ENCODE assay signal across 11 cellular contexts in the genomic region with DNA sequence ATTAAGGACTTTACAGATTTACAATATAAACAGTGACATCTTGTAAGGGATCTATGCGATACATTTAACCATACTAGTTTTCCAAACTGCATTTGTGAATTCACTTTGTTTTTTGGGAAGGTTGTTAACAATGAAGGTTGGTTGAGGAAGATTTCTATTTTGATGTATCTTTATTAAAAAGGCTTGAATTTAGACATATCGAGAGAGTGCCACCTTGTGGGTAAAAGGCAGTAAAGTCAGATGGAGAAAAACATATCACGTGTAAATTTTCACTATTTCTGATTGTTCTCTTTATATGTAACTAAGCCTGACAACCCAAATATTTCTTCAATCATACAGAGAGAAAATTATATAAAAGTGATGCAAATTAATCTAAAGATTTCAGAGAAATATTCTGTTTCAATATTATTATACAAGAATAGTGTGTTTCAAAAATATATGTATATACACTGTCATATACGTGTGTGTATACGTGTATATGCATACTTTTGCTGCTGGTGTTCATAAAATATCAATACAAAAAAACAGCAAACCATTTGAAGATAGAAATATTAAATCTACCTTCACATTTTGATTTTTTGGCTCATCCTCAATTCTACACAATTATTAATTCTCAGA.
A peak's percentile ranks its signal among the peaks of the same experiment; 100 is the strongest.
DNase-seq lines count a peak whose midpoint lies in the region; ATAC-seq and TF ChIP-seq lines count a peak whose summit lies in the region.
"Had no signal": no experiment of that assay in that cellular context is flagged by ENCODE, and none has a peak within 500 bp of the region (broad histone marks: within the 10 kb centered on the region; RNA-seq: fewer than 3 reads in every experiment).

No MANE protein-coding gene starts in this region.

- DNase-seq in AG10803 (ENCODE audit: low read depth) (peak; percentile 27), HCT116 (ENCODE audit: low read depth, low spot score) (no peak), kidney tubule cell (ENCODE audit: low spot score) (peak; percentile 30), NCI-H2227 treated with DMSO at 0.1 percent for 48 hours (lab: John Stamatoyannopoulos, UW) (no peak), T-helper 9 cell (no peak)
- DNase-seq in stimulated activated CD4-positive, alpha-beta T cell treated with anti-CD3 and anti-CD28 coated beads, Interleukin-4, amount 100 ng/mL, for 24 hours = no peak
- DNase-seq: activated effector memory CD4-positive, alpha-beta T cell treated with Interleukin-2 at 50 U/mL for 16 hours; NCI-H510A; stimulated activated naive CD8-positive, alpha-beta T cell treated with anti-CD3 and anti-CD28 coated beads, Interleukin-15, amount 100 ng/mL, for 72 hours had no signal

- H3K27me3 ChIP-seq in HCT116 (ENCODE audit: insufficient read depth, low read length) (no peaks in the 10 kb centered on the region), SU-DHL-6 (ENCODE audit: low read length) (no peaks in the 10 kb centered on the region)

- H4K20me1 ChIP-seq in HCT116 (ENCODE audit: insufficient read depth) = no peaks in the 10 kb centered on the region
- no peaks in the 10 kb centered on the region for H4K20me1 ChIP-seq in SU-DHL-6 (ENCODE audit: low read depth, low read length)

- CTCF ChIA-PET in HCT116 (lab: Charles Lee) = no interaction called here

- peak; percentile 46 for TF ChIP-seq RAD21 in HCT116 (IDR thresholded peaks at IDR 0.05; ENCODE audit: low read depth)

- H3K4me2 ChIP-seq in HCT116 (ENCODE audit: low read length) = no peak overlapping the region
- no peak overlapping the region for H3K4me2 ChIP-seq in SU-DHL-6 (ENCODE audit: low read depth, low read length, poor library complexity, severe bottlenecking)

- H3K79me2 ChIP-seq in HCT116 (ENCODE audit: insufficient read depth, low read length) (no peaks in the 10 kb centered on the region), SU-DHL-6 (ENCODE audit: insufficient read depth, low read length) (no peaks in the 10 kb centered on the region)

- ATAC-seq in HCT116 = no peak
- no peak for ATAC-seq in HG02678 (IDR thresholded peaks at IDR 0.05; ENCODE audit: unreplicated experiment)
- ATAC-seq: stimulated activated naive CD8-positive, alpha-beta T cell treated with anti-CD3 and anti-CD28 coated beads, Interleukin-15, amount 100 ng/mL, for 72 hours had no signal

- no peaks in the 10 kb centered on the region for H3F3A ChIP-seq in SU-DHL-6 (ENCODE audit: insufficient read depth)

- TF ChIP-seq CTCF in AG10803 (conservative IDR thresholded peaks at IDR 0.05; ENCODE audit: low read length) (peak; percentile 65), HCT116 (IDR thresholded peaks at IDR 0.05 in 2 of 3, conservative IDR thresholded peaks at IDR 0.05 in 1 of 3; ENCODE audit: borderline replicate concordance in 1 of 3, insufficient read depth in 1 of 3, low read depth in 2 of 3, low read length in 2 of 3) (peak in 2 of 3 experiments; percentile 32 to 50; a peak in 3 of 6 replicates), SU-DHL-6 (IDR thresholded peaks at IDR 0.05; ENCODE audit: insufficient read depth, low read length, poor library complexity, severe bottlenecking) (peak; percentile 61)

- H3K27ac ChIP-seq in HCT116 (ENCODE audit: low read depth, low read length) (no peak overlapping the region), SU-DHL-6 (ENCODE audit: low read depth, low read length) (no peak overlapping the region)

- H3K9me2 ChIP-seq in HCT116 (ENCODE audit: insufficient read depth) (no peaks in the 10 kb centered on the region), SU-DHL-6 (replicated peaks; ENCODE audit: insufficient read depth, low read length) (no peaks in the 10 kb centered on the region)

- BruUV-seq in HCT116 (replicated peaks; lab: Mats Ljungman, UMichigan) = no TSS peak

- intact Hi-C loops in HCT116 (cut with micrococcal nuclease) = loop anchor here (1.0 to 2.0 kb wide), 3 partner anchors 225 to 1409 kb away; no protein-coding TSS in a partner anchor

- H3K9me3 ChIP-seq in HCT116 (ENCODE audit: control insufficient read depth in 1 of 2, insufficient read depth in 1 of 2, low read depth in 1 of 2, low read length in 2 of 2) (peaks cover 16 to 17% of the 10 kb centered on the region in 2 experiments; a peak in 2 of 4 replicates), SU-DHL-6 (ENCODE audit: insufficient read depth, low read length) (no peaks in the 10 kb centered on the region)

- POLR2A ChIA-PET in HCT116 (lab: Charles Lee) = no interaction called here

- H3K4me3 ChIP-seq in AG10803 (ENCODE audit: low read length) (no peak overlapping the region), HCT116 (replicated peaks in 1 of 2; ENCODE audit: low read depth in 1 of 2, low read length in 2 of 2) (no peak overlapping the region), SU-DHL-6 (ENCODE audit: insufficient read depth, low read length, poor library complexity, severe bottlenecking) (no peak overlapping the region)

- no peak overlapping the region for H3K9ac ChIP-seq in HCT116 (ENCODE audit: low read length)
- H3K9ac ChIP-seq in SU-DHL-6 (ENCODE audit: low read length) = no peak overlapping the region

- H2AFZ ChIP-seq in HCT116 (ENCODE audit: low read depth, low read length, poor library complexity, severe bottlenecking) (no peak overlapping the region), SU-DHL-6 (ENCODE audit: low read depth, low read length, severe bottlenecking) (no peak overlapping the region)

- no peaks in the 10 kb centered on the region for H3K4me1 ChIP-seq in HCT116 (ENCODE audit: control insufficient read depth in 1 of 2, insufficient read depth in 2 of 2, low read length in 2 of 2)

- RAD21 ChIA-PET in HCT116 (lab: Charles Lee; ENCODE audit: low non-redundant PET in 1 of 2, low total read pairs in 2 of 2, uncharacterized antibody in 2 of 2, unreplicated experiment in 2 of 2) = no interaction called here

- TF ChIP-seq POLR2A in HCT116 (IDR thresholded peaks at IDR 0.05; ENCODE audit: borderline replicate concordance, extremely low read depth, insufficient read depth, insufficient read length) = no peak

- H3K36me3 ChIP-seq in HCT116 (ENCODE audit: control insufficient read depth in 1 of 2, insufficient read depth in 2 of 2, low read length in 2 of 2) = no peaks in the 10 kb centered on the region
- no peaks in the 10 kb centered on the region for H3K36me3 ChIP-seq in SU-DHL-6 (ENCODE audit: low read length)

TF ChIP-seq in HCT116, 20 proteins besides CTCF, POLR2A, EP300 and RAD21:
- TF ChIP-seq SP1 (IDR thresholded peaks at IDR 0.05; ENCODE audit: low read depth) (no peak), CBX3 (IDR thresholded peaks at IDR 0.05; ENCODE audit: low read depth) (no peak), CEBPB (IDR thresholded peaks at IDR 0.05; ENCODE audit: low read depth) (no peak), ATF3 (IDR thresholded peaks at IDR 0.05) (no peak), ELF1 (IDR thresholded peaks at IDR 0.05; ENCODE audit: borderline replicate concordance, low read depth) (no peak), FOSL1 (IDR thresholded peaks at IDR 0.05; ENCODE audit: low read depth) (no peak), SIN3A (IDR thresholded peaks at IDR 0.05; ENCODE audit: low read depth) (no peak), EGR1 (IDR thresholded peaks at IDR 0.05; ENCODE audit: low read depth) (no peak), EZH2phosphoT487 (IDR thresholded peaks at IDR 0.05; ENCODE audit: borderline replicate concordance) (no peak)

Comparison
In these comparisons a context has a peak if more than half of its experiments do, and no peak if none do; other contexts are left out.
1. DNase-seq: peak in AG10803 (single experiment) and kidney tubule cell (single experiment); none in HCT116 (single experiment), stimulated activated CD4-positive, alpha-beta T cell treated with anti-CD3 and anti-CD28 coated beads, Interleukin-4, amount 100 ng/mL, for 24 hours (single experiment), NCI-H2227 treated with DMSO at 0.1 percent for 48 hours (single experiment) and T-helper 9 cell (single experiment).
2. Peak in every context shown above with its lines, with median percentiles within 50 percentile points of each other: CTCF ChIP-seq.